8 cellular contexts compared by ENCODE assay signal in genomic region chr10:79093658-79094411, GRCh38. TPM values are rescaled to one million over a fixed set of nuclear protein-coding genes. Genes with fewer than 3 reads are reported as not detected.
DNase-seq lines count a peak whose midpoint lies in the region; ATAC-seq and TF ChIP-seq lines count a peak whose summit lies in the region.

No MANE protein-coding gene starts in this region.

- intact Hi-C loops in activated T-helper 1 cell treated with anti-CD3 and anti-CD28 coated beads, Interleukin-12 subunit alpha, Interleukin-12 subunit beta, Interleukin-2, Interleukin-4 antibody, amounts not matched to agents 30 ng/mL and 10 ng/mL and 1 ng/mL, durations not matched to agents 14 hours and 24 hours and 36 hours (cut with micrococcal nuclease), result no loop called here

- TF ChIP-seq RAD21 in liver (IDR thresholded peaks at IDR 0.05), result peak; percentile 66 to 72

- TF ChIP-seq CTCF in liver (IDR thresholded peaks at IDR 0.05; ENCODE audit: low read depth, low read length, missing input control), result no peak
- peak in 1 of 6 experiments; percentile 23 for TF ChIP-seq CTCF in upper lobe of left lung (IDR thresholded peaks at IDR 0.05)

- DNase-seq in DMS53 (lab: John Stamatoyannopoulos, UW) (peak; percentile 95), upper lobe of left lung (peak in 1 of 2 donors; percentile 87), activated gamma-delta T cell (lab: John Stamatoyannopoulos, UW) (no peak)
- DNase-seq in activated T-helper 1 cell treated with anti-CD3 and anti-CD28 coated beads, Interleukin-12 subunit alpha, Interleukin-12 subunit beta, Interleukin-2, Interleukin-4 antibody, amounts not matched to agents 30 ng/mL and 10 ng/mL and 1 ng/mL, durations not matched to agents 14 hours and 24 hours and 36 hours (ENCODE audit: low spot score), result no peak
- no peak for DNase-seq in activated CD4-positive, CD25-positive, alpha-beta regulatory T cell (lab: John Stamatoyannopoulos, UW)

- ATAC-seq in HG03432 (IDR thresholded peaks at IDR 0.05; ENCODE audit: unreplicated experiment) (peak; percentile 36), upper lobe of left lung (ENCODE audit: low FRiP score in 2 of 2) (peak; percentile 42 to 69), SK-N-SH treated with all-trans-retinoic acid at 6 μM for 48 hours (no peak)

- no peaks in the 10 kb centered on the region for H3K36me3 Mint-ChIP-seq in activated T-helper 1 cell treated with anti-CD3 and anti-CD28 coated beads, Interleukin-12 subunit alpha, Interleukin-12 subunit beta, Interleukin-2, Interleukin-4 antibody, amounts not matched to agents 30 ng/mL and 10 ng/mL and 1 ng/mL, durations not matched to agents 14 hours and 24 hours and 36 hours (ENCODE audit: low read depth)

- peaks cover 3% of the 10 kb centered on the region for H3K27me3 Mint-ChIP-seq in activated T-helper 1 cell treated with anti-CD3 and anti-CD28 coated beads, Interleukin-12 subunit alpha, Interleukin-12 subunit beta, Interleukin-2, Interleukin-4 antibody, amounts not matched to agents 30 ng/mL and 10 ng/mL and 1 ng/mL, durations not matched to agents 14 hours and 24 hours and 36 hours (ENCODE audit: insufficient read depth)

- peak in 1 of 4 donors; percentile 31 for TF ChIP-seq POLR2A in upper lobe of left lung (IDR thresholded peaks at IDR 0.05)

- peak in 3 of 4 donors; percentile 74 to 94 (median 89) for TF ChIP-seq EP300 in upper lobe of left lung (IDR thresholded peaks at IDR 0.05)

- 8% methylated on average over 24 of the region's 24 CpGs for WGBS in liver
- 20% methylated on average over 11 to 24 of the region's 24 CpGs for WGBS in upper lobe of left lung, 2 donors

- H3K27ac ChIP-seq in liver (ENCODE audit: low read depth in 1 of 2, low read length in 2 of 2) (peak overlapping the region; percentile 84 to 94), upper lobe of left lung (peak overlapping the region; percentile 60 to 83 (median 78))

- H3K9me3 ChIP-seq in liver (ENCODE audit: control insufficient read depth in 4 of 4, low read length in 3 of 4) (no peaks in the 10 kb centered on the region), upper lobe of left lung (no peaks in the 10 kb centered on the region)

- H3K4me1 Mint-ChIP-seq in activated T-helper 1 cell treated with anti-CD3 and anti-CD28 coated beads, Interleukin-12 subunit alpha, Interleukin-12 subunit beta, Interleukin-2, Interleukin-4 antibody, amounts not matched to agents 30 ng/mL and 10 ng/mL and 1 ng/mL, durations not matched to agents 14 hours and 24 hours and 36 hours (ENCODE audit: low read depth), result peaks cover 12% of the 10 kb centered on the region

- no peaks in the 10 kb centered on the region for H3K9me3 Mint-ChIP-seq in activated T-helper 1 cell treated with anti-CD3 and anti-CD28 coated beads, Interleukin-12 subunit alpha, Interleukin-12 subunit beta, Interleukin-2, Interleukin-4 antibody, amounts not matched to agents 30 ng/mL and 10 ng/mL and 1 ng/mL, durations not matched to agents 14 hours and 24 hours and 36 hours

- H3K27me3 ChIP-seq in liver (ENCODE audit: control insufficient read depth in 4 of 4, insufficient read depth in 4 of 4, low read length in 3 of 4) (no peaks in the 10 kb centered on the region), upper lobe of left lung (no peaks in the 10 kb centered on the region)

- H3K27ac Mint-ChIP-seq in activated T-helper 1 cell treated with anti-CD3 and anti-CD28 coated beads, Interleukin-12 subunit alpha, Interleukin-12 subunit beta, Interleukin-2, Interleukin-4 antibody, amounts not matched to agents 30 ng/mL and 10 ng/mL and 1 ng/mL, durations not matched to agents 14 hours and 24 hours and 36 hours, result peak overlapping the region; percentile 49

- H3K9ac ChIP-seq in liver (ENCODE audit: low read depth in 1 of 2, low read length in 2 of 2), result no peak overlapping the region

- H3K4me3 ChIP-seq in liver (ENCODE audit: low read depth in 1 of 3, low read length in 3 of 3) (no peak overlapping the region), upper lobe of left lung (peak overlapping the region in 1 of 4 donors; percentile 3)

- H3K36me3 ChIP-seq in liver (ENCODE audit: control insufficient read depth in 4 of 4, insufficient read depth in 3 of 4, low read depth in 1 of 4, low read length in 3 of 4), result no peaks in the 10 kb centered on the region
- H3K36me3 ChIP-seq in upper lobe of left lung, result no peaks in the 10 kb centered on the region

- H3K4me1 ChIP-seq in liver (ENCODE audit: control insufficient read depth in 4 of 4, insufficient read depth in 4 of 4, low read length in 3 of 4) (peaks cover 27 to 76% (median 62%) of the 10 kb centered on the region in 4 donors), upper lobe of left lung (peaks cover 79 to 96% (median 86%) of the 10 kb centered on the region in 4 donors)

- H3K4me3 Mint-ChIP-seq in activated T-helper 1 cell treated with anti-CD3 and anti-CD28 coated beads, Interleukin-12 subunit alpha, Interleukin-12 subunit beta, Interleukin-2, Interleukin-4 antibody, amounts not matched to agents 30 ng/mL and 10 ng/mL and 1 ng/mL, durations not matched to agents 14 hours and 24 hours and 36 hours, result no peak overlapping the region

TF ChIP-seq in liver, 16 proteins besides CTCF, POLR2A, EP300 and RAD21 (continues in another document):
- TF ChIP-seq ZBTB33 (IDR thresholded peaks at IDR 0.05), result peak; percentile 96

TF ChIP-seq in SK-N-SH treated with all-trans-retinoic acid at 6 μM for 48 hours, 23 proteins besides CTCF, POLR2A, EP300 and RAD21:
- no peak for TF ChIP-seq PPARA (CRISPR knock-in tag; IDR thresholded peaks at IDR 0.05; ENCODE audit: borderline replicate concordance)
- TF ChIP-seq GLIS3 (CRISPR knock-in tag; IDR thresholded peaks at IDR 0.05), result no peak
- TF ChIP-seq RARB (CRISPR knock-in tag; IDR thresholded peaks at IDR 0.05), result no peak
- TF ChIP-seq ZFP3 (CRISPR knock-in tag; IDR thresholded peaks at IDR 0.05), result no peak
- TF ChIP-seq, protein P1, sequence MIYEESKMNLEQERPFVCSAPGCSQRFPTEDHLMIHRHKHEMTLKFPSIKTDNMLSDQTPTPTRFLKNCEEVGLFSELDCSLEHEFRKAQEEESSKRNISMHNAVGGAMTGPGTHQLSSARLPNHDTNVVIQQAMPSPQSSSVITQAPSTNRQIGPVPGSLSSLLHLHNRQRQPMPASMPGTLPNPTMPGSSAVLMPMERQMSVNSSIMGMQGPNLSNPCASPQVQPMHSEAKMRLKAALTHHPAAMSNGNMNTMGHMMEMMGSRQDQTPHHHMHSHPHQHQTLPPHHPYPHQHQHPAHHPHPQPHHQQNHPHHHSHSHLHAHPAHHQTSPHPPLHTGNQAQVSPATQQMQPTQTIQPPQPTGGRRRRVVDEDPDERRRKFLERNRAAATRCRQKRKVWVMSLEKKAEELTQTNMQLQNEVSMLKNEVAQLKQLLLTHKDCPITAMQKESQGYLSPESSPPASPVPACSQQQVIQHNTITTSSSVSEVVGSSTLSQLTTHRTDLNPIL (CRISPR knock-in tag; IDR thresholded peaks at IDR 0.05; ENCODE audit: low read depth), result no peak
- no peak for TF ChIP-seq ZC3H10 (CRISPR knock-in tag; IDR thresholded peaks at IDR 0.05)
- TF ChIP-seq OSR1 (CRISPR knock-in tag; IDR thresholded peaks at IDR 0.05), result no peak
- TF ChIP-seq BACH2 (CRISPR knock-in tag; IDR thresholded peaks at IDR 0.05; ENCODE audit: borderline replicate concordance), result no peak
- no peak for TF ChIP-seq ISL1 (CRISPR knock-in tag; IDR thresholded peaks at IDR 0.05)

RNA-seq across cellular contexts. Expression of gene ZMIZ1, which starts 25.1 kb away (rescaled TPM):
- total RNA-seq in activated T-helper 1 cell treated with anti-CD3 and anti-CD28 coated beads, Interleukin-12 subunit alpha, Interleukin-12 subunit beta, Interleukin-2, Interleukin-4 antibody, amounts not matched to agents 30 ng/mL and 10 ng/mL and 1 ng/mL, durations not matched to agents 14 hours and 24 hours and 36 hours, result 67.6 and 67.8 TPM in 2 replicates
- total RNA-seq in liver (10 to 100 TPM; 11.2 to 19.1 TPM), upper lobe of left lung (10 to 100 TPM; 51.0 to 99.2 (median 91.8) TPM)
- polyA plus RNA-seq in liver, result 1 to 10 TPM; 3.9 to 8.4 TPM
